1 cellular context compared by ENCODE assay signal in the genomic region with DNA sequence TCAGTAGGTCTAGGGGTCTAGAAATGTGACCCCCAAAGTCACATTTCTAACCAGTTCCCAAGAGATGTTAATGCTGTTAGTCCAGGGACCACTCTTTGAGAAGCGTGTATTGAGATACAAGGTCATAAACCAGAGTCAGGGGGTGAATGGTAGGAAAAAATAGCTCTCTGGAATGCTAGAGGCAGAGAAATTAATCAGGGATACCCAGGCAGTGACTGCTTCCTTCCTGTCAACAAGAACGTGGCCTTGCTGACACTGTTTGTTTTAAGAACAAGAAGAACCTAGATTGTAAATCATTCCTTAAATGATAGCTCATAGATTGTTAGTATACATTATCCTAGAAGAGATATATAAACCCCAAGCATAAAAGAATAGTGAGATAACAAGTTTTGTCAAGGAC.
TF ChIP-seq lines count a peak whose summit lies in the region.

No MANE protein-coding gene starts in this region.

TF ChIP-seq in endothelial cell of umbilical vein, 7 proteins besides CTCF, POLR2A, EP300 and RAD21:
- TF ChIP-seq FOS (IDR thresholded peaks at IDR 0.05; ENCODE audit: borderline replicate concordance, insufficient read depth, low read length), result peak; percentile 54
- peak; percentile 77 for TF ChIP-seq POLR2AphosphoS5 (IDR thresholded peaks at IDR 0.05; ENCODE audit: insufficient read depth, low read depth, low read length)
- TF ChIP-seq MYC (IDR thresholded peaks at IDR 0.05; ENCODE audit: low read depth, low read length), result no peak
- TF ChIP-seq, protein P1, sequence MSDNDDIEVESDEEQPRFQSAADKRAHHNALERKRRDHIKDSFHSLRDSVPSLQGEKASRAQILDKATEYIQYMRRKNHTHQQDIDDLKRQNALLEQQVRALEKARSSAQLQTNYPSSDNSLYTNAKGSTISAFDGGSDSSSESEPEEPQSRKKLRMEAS (IDR thresholded peaks at IDR 0.05; ENCODE audit: insufficient read depth, insufficient read length), result no peak
- peak; percentile 89 for TF ChIP-seq GATA2 (IDR thresholded peaks at IDR 0.05; ENCODE audit: insufficient read depth, insufficient read length, low read depth, low read length)
- TF ChIP-seq EZH2 (IDR thresholded peaks at IDR 0.05; ENCODE audit: borderline replicate concordance, low read depth, low read length, severe bottlenecking), result no peak
- peak; percentile 64 for TF ChIP-seq JUN (IDR thresholded peaks at IDR 0.05; ENCODE audit: borderline replicate concordance, insufficient read depth, insufficient read length, low read depth)
